ENCODE assay signal across 19 cellular contexts in genomic region chr18:51711298-51711889, GRCh38.
DNase-seq lines count a peak whose midpoint lies in the region; ATAC-seq and TF ChIP-seq lines count a peak whose summit lies in the region.
"Had no signal": no experiment of that assay in that cellular context is flagged by ENCODE, and none has a peak within 500 bp of the region (broad histone marks: within the 10 kb centered on the region; RNA-seq: fewer than 3 reads in every experiment).

No MANE protein-coding gene starts in this region.

- H3K9me3 Mint-ChIP-seq in HFFc6, result peaks cover 81% of the 10 kb centered on the region

- H3K27ac ChIP-seq in OCI-LY3 (ENCODE audit: low read length), result peak overlapping the region; percentile 76
- H3K27ac ChIP-seq: right lobe of liver, upper lobe of left lung had no signal

- no peak overlapping the region for H3K27ac Mint-ChIP-seq in HFFc6
- H3K27ac Mint-ChIP-seq: activated naive CD8-positive, alpha-beta T cell treated with anti-CD3 and anti-CD28 coated beads, Interleukin-2, amount 10 ng/mL, durations not matched to agents 7 days and 5 days; endodermal cell had no signal

- TF ChIP-seq CTCF in OCI-LY3 (IDR thresholded peaks at IDR 0.05; ENCODE audit: low read depth, low read length), result no peak
- no peak for TF ChIP-seq CTCF in HFFc6 (IDR thresholded peaks at IDR 0.05)

- no peaks in the 10 kb centered on the region for H3K27me3 ChIP-seq in OCI-LY3 (ENCODE audit: low read depth, low read length)
- H3K27me3 ChIP-seq: right lobe of liver, upper lobe of left lung had no signal

- no peak overlapping the region for H2AFZ ChIP-seq in OCI-LY3 (ENCODE audit: low read depth, low read length)

- ATAC-seq in GM18861 (IDR thresholded peaks at IDR 0.05; ENCODE audit: unreplicated experiment) (peak; percentile 83), GM21367 (IDR thresholded peaks at IDR 0.05; ENCODE audit: unreplicated experiment) (peak; percentile 61), HG02885 (IDR thresholded peaks at IDR 0.05; ENCODE audit: poor library complexity, unreplicated experiment) (peak; percentile 68), left lobe of liver (no peak), HG02763 (IDR thresholded peaks at IDR 0.05; ENCODE audit: unreplicated experiment) (no peak)
- ATAC-seq: activated CD4-positive, CD25-positive, alpha-beta regulatory T cell treated with anti-CD3 and anti-CD28 coated beads, Interleukin-2, amount 50 U/mL, for 24 hours; Panc1; right lobe of liver had no signal

- H3K4me3 ChIP-seq in OCI-LY3 (ENCODE audit: low read length), result peak overlapping the region; percentile 31
- H3K4me3 ChIP-seq: right lobe of liver, upper lobe of left lung had no signal

- DNase-seq in HFFc6, result no peak
- no peak for DNase-seq in activated effector memory CD4-positive, alpha-beta T cell treated with Interleukin-2 at 50 U/mL for 16 hours
- DNase-seq in left lobe of liver (ENCODE audit: low spot score), result no peak
- DNase-seq: activated naive CD8-positive, alpha-beta T cell treated with anti-CD3 and anti-CD28 coated beads, Interleukin-2, amount 10 ng/mL, durations not matched to agents 7 days and 5 days; Calu3; endodermal cell; foreskin melanocyte; mesendoderm; NCI-H446 treated with DMSO at 0.1 percent for 48 hours; right lobe of liver; stimulated activated CD4-positive, alpha-beta T cell treated with anti-CD3 and anti-CD28 coated beads, Interleukin-4, amount 100 ng/mL, for 24 hours; upper lobe of left lung had no signal

- peaks cover 20% of the 10 kb centered on the region for H3K36me3 ChIP-seq in OCI-LY3 (replicated peaks; ENCODE audit: low read depth, low read length)
- H3K36me3 ChIP-seq: right lobe of liver, upper lobe of left lung had no signal

- H4K20me1 ChIP-seq in OCI-LY3 (ENCODE audit: insufficient read depth, low read length), result no peaks in the 10 kb centered on the region

- H3K9ac ChIP-seq in OCI-LY3 (ENCODE audit: low read length), result peak overlapping the region; percentile 41; the same call in 1 of the 2 replicates

- H3K79me2 ChIP-seq in OCI-LY3 (ENCODE audit: low read length), result no peaks in the 10 kb centered on the region

- H3K4me3 Mint-ChIP-seq in HFFc6, result no peak overlapping the region
- H3K4me3 Mint-ChIP-seq: activated naive CD8-positive, alpha-beta T cell treated with anti-CD3 and anti-CD28 coated beads, Interleukin-2, amount 10 ng/mL, durations not matched to agents 7 days and 5 days; endodermal cell had no signal

- peak overlapping the region; percentile 70 for H3K4me2 ChIP-seq in OCI-LY3 (ENCODE audit: low read length)

- peaks cover 4% of the 10 kb centered on the region; the same call in 1 of the 2 replicates for H3K36me3 Mint-ChIP-seq in HFFc6 (ENCODE audit: low read depth)
- H3K36me3 Mint-ChIP-seq: activated naive CD8-positive, alpha-beta T cell treated with anti-CD3 and anti-CD28 coated beads, Interleukin-2, amount 10 ng/mL, durations not matched to agents 7 days and 5 days had no signal

- H3K9me3 ChIP-seq in OCI-LY3 (ENCODE audit: insufficient read depth, low read length), result peaks cover 35% of the 10 kb centered on the region
- H3K9me3 ChIP-seq: right lobe of liver had no signal

- peaks cover 3% of the 10 kb centered on the region for H3K27me3 Mint-ChIP-seq in HFFc6 (ENCODE audit: insufficient read depth)
- H3K27me3 Mint-ChIP-seq: activated naive CD8-positive, alpha-beta T cell treated with anti-CD3 and anti-CD28 coated beads, Interleukin-2, amount 10 ng/mL, durations not matched to agents 7 days and 5 days had no signal

- no peaks in the 10 kb centered on the region for H3K4me1 Mint-ChIP-seq in HFFc6 (ENCODE audit: low read depth)
- H3K4me1 Mint-ChIP-seq: activated naive CD8-positive, alpha-beta T cell treated with anti-CD3 and anti-CD28 coated beads, Interleukin-2, amount 10 ng/mL, durations not matched to agents 7 days and 5 days; endodermal cell had no signal

- peaks cover 48% of the 10 kb centered on the region for H3K4me1 ChIP-seq in OCI-LY3 (ENCODE audit: low read length)
- H3K4me1 ChIP-seq: right lobe of liver, upper lobe of left lung had no signal

Comparison
In these comparisons a context has a peak if more than half of its experiments do, and no peak if none do; other contexts are left out.
1. ATAC-seq: peak in GM18861 (single experiment), GM21367 (single experiment) and HG02885 (single experiment); none in left lobe of liver (single experiment) and HG02763 (single experiment).